ENCODE assay signal across 8 cellular contexts in genomic region chrX:118115948-118116307, GRCh38. TPM values are rescaled to one million over a fixed set of nuclear protein-coding genes. Genes with fewer than 3 reads are reported as not detected.
DNase-seq lines count a peak whose midpoint lies in the region; ATAC-seq and TF ChIP-seq lines count a peak whose summit lies in the region.

No MANE protein-coding gene starts in this region.

- H3K4me3 ChIP-seq in breast epithelium, result peak overlapping the region; percentile 60 to 82 (median 63)
- H3K4me3 ChIP-seq in lower leg skin (ENCODE audit: low read depth, poor library complexity, severe bottlenecking), result peak overlapping the region; percentile 50
- H3K4me3 ChIP-seq in upper lobe of left lung, result peak overlapping the region in 3 of 4 donors; percentile 37 to 54 (median 52)

- H3K36me3 ChIP-seq in breast epithelium, result no peaks in the 10 kb centered on the region
- H3K36me3 ChIP-seq in upper lobe of left lung, result no peaks in the 10 kb centered on the region

- 8 to 30% methylated on average over 11 of the region's 11 CpGs for WGBS in lower leg skin, 2 donors
- WGBS in upper lobe of left lung, 2 donors, result 8 to 29% methylated on average over 11 of the region's 11 CpGs

- ATAC-seq in activated T-cell treated with anti-CD3 and anti-CD28 coated beads, Interleukin-2, amount 50 U/mL, for 72 hours (replicated peaks in 1 of 2), result peak in 1 of 2 donors; percentile 14
- ATAC-seq in upper lobe of left lung (ENCODE audit: low FRiP score in 2 of 2) (peak; percentile 10 to 31), GM19324 (IDR thresholded peaks at IDR 0.05; ENCODE audit: low FRiP score, unreplicated experiment) (no peak)

- no peaks in the 10 kb centered on the region for H3K9me3 ChIP-seq in breast epithelium
- no peaks in the 10 kb centered on the region for H3K9me3 ChIP-seq in upper lobe of left lung

- H3K27ac Mint-ChIP-seq in activated T-cell treated with anti-CD3 and anti-CD28 coated beads, Interleukin-2, amount 50 U/mL, for 72 hours, result peak overlapping the region; percentile 79

- intact Hi-C loops in breast epithelium (cut with DNase I; ENCODE audit: low total_unique reads) (no loop called here), lower leg skin (cut with DNase I; ENCODE audit: low total_unique reads) (no loop called here)

- TF ChIP-seq EP300 in upper lobe of left lung (IDR thresholded peaks at IDR 0.05), result no peak

- no peaks in the 10 kb centered on the region for H3K4me1 ChIP-seq in breast epithelium
- no peaks in the 10 kb centered on the region for H3K4me1 ChIP-seq in upper lobe of left lung

- H3K27ac ChIP-seq in breast epithelium, result peak overlapping the region; percentile 83 to 92
- H3K27ac ChIP-seq in upper lobe of left lung, result peak overlapping the region in 1 of 4 donors; percentile 25

- peaks cover 11% of the 10 kb centered on the region for H3K4me1 Mint-ChIP-seq in activated T-cell treated with anti-CD3 and anti-CD28 coated beads, Interleukin-2, amount 50 U/mL, for 72 hours (ENCODE audit: low read depth)

- TF ChIP-seq CTCF in breast epithelium (IDR thresholded peaks at IDR 0.05) (no peak), lower leg skin (IDR thresholded peaks at IDR 0.05) (no peak), upper lobe of left lung (IDR thresholded peaks at IDR 0.05) (no peak)

- H3K27me3 Mint-ChIP-seq in activated T-cell treated with anti-CD3 and anti-CD28 coated beads, Interleukin-2, amount 50 U/mL, for 72 hours (ENCODE audit: low read depth), result peaks cover 25% of the 10 kb centered on the region

- peak overlapping the region; percentile 87 to 88 for H3K4me3 Mint-ChIP-seq in activated T-cell treated with anti-CD3 and anti-CD28 coated beads, Interleukin-2, amount 50 U/mL, for 72 hours

- peaks cover 0 to 14% of the 10 kb centered on the region in 2 donors for H3K27me3 ChIP-seq in breast epithelium
- no peaks in the 10 kb centered on the region for H3K27me3 ChIP-seq in upper lobe of left lung

- TF ChIP-seq POLR2A in breast epithelium (IDR thresholded peaks at IDR 0.05), result no peak
- no peak for TF ChIP-seq POLR2A in lower leg skin (IDR thresholded peaks at IDR 0.05)
- no peak for TF ChIP-seq POLR2A in upper lobe of left lung (IDR thresholded peaks at IDR 0.05)

- no peak for DNase-seq in activated T-cell treated with anti-CD3 and anti-CD28 coated beads, Interleukin-2, amount 50 U/mL, for 72 hours
- DNase-seq in activated T-cell treated with anti-CD3 and anti-CD28 coated beads, Interleukin-2, amount 50 U/mL, for 48 hours, result no peak
- DNase-seq in breast epithelium (ENCODE audit: low spot score in 2 of 2) (no peak), lower leg skin (ENCODE audit: low spot score in 2 of 2) (no peak), upper lobe of left lung (no peak), RPMI8226 (no peak)
- DNase-seq in stimulated activated CD8-positive, alpha-beta memory T cell treated with anti-CD3 and anti-CD28 coated beads, Interleukin-4, amount 100 ng/mL, for 48 hours, result no peak

- peaks cover 0 to 3% of the 10 kb centered on the region in 2 donors for H3K36me3 Mint-ChIP-seq in activated T-cell treated with anti-CD3 and anti-CD28 coated beads, Interleukin-2, amount 50 U/mL, for 72 hours (ENCODE audit: insufficient read depth in 2 of 2)

- H3K9me3 Mint-ChIP-seq in activated T-cell treated with anti-CD3 and anti-CD28 coated beads, Interleukin-2, amount 50 U/mL, for 72 hours, result no peaks in the 10 kb centered on the region

RNA-seq across cellular contexts. Expression of gene KLHL13, which starts 0.7 kb away (rescaled TPM):
- total RNA-seq in activated T-cell treated with anti-CD3 and anti-CD28 coated beads, Interleukin-2, amount 50 U/mL, for 72 hours, result 1 to 10 TPM; 1.3 to 1.6 TPM
- total RNA-seq in breast epithelium (10 to 100 TPM in 2 of 3 donors, 1 to 10 TPM in 1; 1.6 to 21.3 (median 20.2) TPM), lower leg skin (1 to 10 TPM in 2 of 4 donors, under 1 TPM in 2; 0.52 to 2.7 (median 1.1) TPM), upper lobe of left lung (1 to 10 TPM in 2 of 6 donors, under 1 TPM in 3, not detected in 1; 0.63 to 3.8 (median 0.89) TPM)
